ENCODE assay signal across 11 cellular contexts in genomic region chr17:41628631-41629255, GRCh38. TPM values are rescaled to one million over a fixed set of nuclear protein-coding genes. Genes with fewer than 3 reads are reported as not detected.
"Had no signal": no experiment of that assay in that cellular context is flagged by ENCODE, and none has a peak within 500 bp of the region (broad histone marks: within the 10 kb centered on the region; RNA-seq: fewer than 3 reads in every experiment).

No MANE protein-coding gene starts in this region.

RNA-seq across cellular contexts. Expression of gene KRT17, which starts 4.4 kb away (rescaled TPM):
- total RNA-seq: activated B cell treated with CpG ODN at 0.5 μM for 24 hours; activated CD4-positive, alpha-beta memory T cell treated with anti-CD3 and anti-CD28 coated beads for 36 hours; activated naive CD4-positive, alpha-beta T cell treated with anti-CD3 and anti-CD28 coated beads for 36 hours; activated T-cell treated with anti-CD3 and anti-CD28 coated beads, Interleukin-2, amount 50 U/mL, for 4 hours; activated T-helper 1 cell treated with anti-CD3 and anti-CD28 coated beads, Interleukin-12 subunit alpha, Interleukin-12 subunit beta, Interleukin-2, Interleukin-4 antibody, amounts not matched to agents 30 ng/mL and 10 ng/mL and 1 ng/mL, durations not matched to agents 14 hours and 24 hours and 36 hours; Right ventricle myocardium inferior had no signal
- polyA plus RNA-seq: IgD-negative memory B cell had no signal

RNA-seq across cellular contexts. Expression of gene KRT16, which starts 16.2 kb away (rescaled TPM):
- total RNA-seq: activated B cell treated with CpG ODN at 0.5 μM for 24 hours; activated CD4-positive, alpha-beta memory T cell treated with anti-CD3 and anti-CD28 coated beads for 36 hours; activated naive CD4-positive, alpha-beta T cell treated with anti-CD3 and anti-CD28 coated beads for 36 hours; activated naive CD4-positive, alpha-beta T cell treated with anti-CD3 and anti-CD28 coated beads, Interleukin-2, amount 50 U/mL, for 72 hours; activated T-cell treated with anti-CD3 and anti-CD28 coated beads, Interleukin-2, amount 50 U/mL, for 4 hours; activated T-helper 1 cell treated with anti-CD3 and anti-CD28 coated beads, Interleukin-12 subunit alpha, Interleukin-12 subunit beta, Interleukin-2, Interleukin-4 antibody, amounts not matched to agents 30 ng/mL and 10 ng/mL and 1 ng/mL, durations not matched to agents 14 hours and 24 hours and 36 hours; Peyer's patch; Right ventricle myocardium inferior had no signal
- polyA plus RNA-seq: IgD-negative memory B cell had no signal

RNA-seq across cellular contexts. Expression of gene KRT14, which starts 42.0 kb away (rescaled TPM):
- total RNA-seq: activated B cell treated with CpG ODN at 0.5 μM for 24 hours; activated CD4-positive, alpha-beta memory T cell treated with anti-CD3 and anti-CD28 coated beads for 36 hours; activated naive CD4-positive, alpha-beta T cell treated with anti-CD3 and anti-CD28 coated beads for 36 hours; activated naive CD4-positive, alpha-beta T cell treated with anti-CD3 and anti-CD28 coated beads, Interleukin-2, amount 50 U/mL, for 72 hours; activated T-cell treated with anti-CD3 and anti-CD28 coated beads, Interleukin-2, amount 50 U/mL, for 4 hours; activated T-helper 1 cell treated with anti-CD3 and anti-CD28 coated beads, Interleukin-12 subunit alpha, Interleukin-12 subunit beta, Interleukin-2, Interleukin-4 antibody, amounts not matched to agents 30 ng/mL and 10 ng/mL and 1 ng/mL, durations not matched to agents 14 hours and 24 hours and 36 hours; Right ventricle myocardium inferior had no signal
- polyA plus RNA-seq: IgD-negative memory B cell had no signal

RNA-seq across cellular contexts. Expression of gene KRT9, which starts 56.9 kb away (rescaled TPM):
- total RNA-seq: activated B cell treated with CpG ODN at 0.5 μM for 24 hours; activated CD4-positive, alpha-beta memory T cell treated with anti-CD3 and anti-CD28 coated beads for 36 hours; activated naive CD4-positive, alpha-beta T cell treated with anti-CD3 and anti-CD28 coated beads for 36 hours; activated naive CD4-positive, alpha-beta T cell treated with anti-CD3 and anti-CD28 coated beads, Interleukin-2, amount 50 U/mL, for 72 hours; activated T-cell treated with anti-CD3 and anti-CD28 coated beads, Interleukin-2, amount 50 U/mL, for 4 hours; activated T-helper 1 cell treated with anti-CD3 and anti-CD28 coated beads, Interleukin-12 subunit alpha, Interleukin-12 subunit beta, Interleukin-2, Interleukin-4 antibody, amounts not matched to agents 30 ng/mL and 10 ng/mL and 1 ng/mL, durations not matched to agents 14 hours and 24 hours and 36 hours; body of pancreas; PC-3; Peyer's patch; Right ventricle myocardium inferior had no signal
- polyA plus RNA-seq: IgD-negative memory B cell had no signal
